ENCODE assay signal across 15 cellular contexts in genomic region chr10:80598084-80598798, GRCh38.
DNase-seq lines count a peak whose midpoint lies in the region; ATAC-seq lines count a peak whose summit lies in the region.
"Had no signal": no experiment of that assay in that cellular context is flagged by ENCODE, and none has a peak within 500 bp of the region (broad histone marks: within the 10 kb centered on the region; RNA-seq: fewer than 3 reads in every experiment).

No MANE protein-coding gene starts in this region.

- H3K27ac ChIP-seq in CD8-positive, alpha-beta memory T cell (ENCODE audit: low read depth, low read length), result no peak overlapping the region

- H3K36me3 ChIP-seq in CD8-positive, alpha-beta memory T cell (ENCODE audit: insufficient read depth, low read length), result no peaks in the 10 kb centered on the region
- H3K36me3 ChIP-seq: upper lobe of left lung had no signal

- H3K9me3 ChIP-seq in CD8-positive, alpha-beta memory T cell (ENCODE audit: low read length), result no peaks in the 10 kb centered on the region
- H3K9me3 ChIP-seq: upper lobe of left lung had no signal

- H3K4me1 ChIP-seq in CD8-positive, alpha-beta memory T cell (ENCODE audit: insufficient read depth, low read length), result no peaks in the 10 kb centered on the region
- H3K4me1 ChIP-seq: upper lobe of left lung had no signal

- H3K4me3 ChIP-seq in CD8-positive, alpha-beta memory T cell (ENCODE audit: low read length), result no peak overlapping the region
- H3K4me3 ChIP-seq: upper lobe of left lung had no signal

- POLR2A ChIA-PET in CD8-positive, alpha-beta memory T cell (lab: Charles Lee), result no interaction called here

- intact Hi-C loops in dendritic cell treated with granulocyte-macrophage colony-stimulating factor and Interleukin-4, amounts not matched to agents 40 ng/mL and 50 ng/mL, for 4 days (cut with micrococcal nuclease), result loop anchor here (2.0 to 5.0 kb wide), 4 partner anchors 61 to 329 kb away; partner anchors contain the start of gene SH2D4B

- H3K36me3 Mint-ChIP-seq in dendritic cell treated with granulocyte-macrophage colony-stimulating factor and Interleukin-4, amounts not matched to agents 40 ng/mL and 50 ng/mL, for 4 days (ENCODE audit: low read depth), result no peaks in the 10 kb centered on the region
- no peaks in the 10 kb centered on the region for H3K36me3 Mint-ChIP-seq in activated T-cell treated with anti-CD3 and anti-CD28 coated beads, Interleukin-2, amount 50 U/mL, for 4 hours (ENCODE audit: insufficient read depth)
- no peaks in the 10 kb centered on the region for H3K36me3 Mint-ChIP-seq in CD8-positive, alpha-beta memory T cell
- H3K36me3 Mint-ChIP-seq: naive thymus-derived CD8-positive, alpha-beta T cell had no signal

- no peaks in the 10 kb centered on the region for H3K27me3 ChIP-seq in CD8-positive, alpha-beta memory T cell (ENCODE audit: insufficient read depth, low read length, poor library complexity, severe bottlenecking)
- H3K27me3 ChIP-seq: upper lobe of left lung had no signal

- H3K9me3 Mint-ChIP-seq in dendritic cell treated with granulocyte-macrophage colony-stimulating factor and Interleukin-4, amounts not matched to agents 40 ng/mL and 50 ng/mL, for 4 days, result no peaks in the 10 kb centered on the region
- H3K9me3 Mint-ChIP-seq in activated T-cell treated with anti-CD3 and anti-CD28 coated beads, Interleukin-2, amount 50 U/mL, for 4 hours, result no peaks in the 10 kb centered on the region
- no peaks in the 10 kb centered on the region for H3K9me3 Mint-ChIP-seq in CD8-positive, alpha-beta memory T cell
- H3K9me3 Mint-ChIP-seq: naive thymus-derived CD8-positive, alpha-beta T cell had no signal

- no peak for DNase-seq in activated T-cell treated with anti-CD3 and anti-CD28 coated beads, Interleukin-2, amount 50 U/mL, for 4 hours
- no peak for DNase-seq in activated T-cell treated with anti-CD3 and anti-CD28 coated beads, Interleukin-2, amount 50 U/mL, for 48 hours
- DNase-seq in CD8-positive, alpha-beta memory T cell, result no peak
- no peak for DNase-seq in NCI-H2196 (lab: John Stamatoyannopoulos, UW; ENCODE audit: unreplicated experiment)
- DNase-seq: cerebellar nuclear complex; DND-41; hypothalamus; naive thymus-derived CD8-positive, alpha-beta T cell; NCI-H226; stimulated activated CD4-positive, alpha-beta T cell treated with anti-CD3 and anti-CD28 coated beads, Interleukin-2, amount 100 ng/mL, for 24 hours; upper lobe of left lung had no signal

- H3K4me3 Mint-ChIP-seq in dendritic cell treated with granulocyte-macrophage colony-stimulating factor and Interleukin-4, amounts not matched to agents 40 ng/mL and 50 ng/mL, for 4 days, result peak overlapping the region; percentile 26
- H3K4me3 Mint-ChIP-seq in activated T-cell treated with anti-CD3 and anti-CD28 coated beads, Interleukin-2, amount 50 U/mL, for 4 hours, result no peak overlapping the region
- H3K4me3 Mint-ChIP-seq in CD8-positive, alpha-beta memory T cell, result no peak overlapping the region
- H3K4me3 Mint-ChIP-seq: naive thymus-derived CD8-positive, alpha-beta T cell had no signal

- H3K4me1 Mint-ChIP-seq in dendritic cell treated with granulocyte-macrophage colony-stimulating factor and Interleukin-4, amounts not matched to agents 40 ng/mL and 50 ng/mL, for 4 days (ENCODE audit: low read depth), result peaks cover 41% of the 10 kb centered on the region
- no peaks in the 10 kb centered on the region for H3K4me1 Mint-ChIP-seq in activated T-cell treated with anti-CD3 and anti-CD28 coated beads, Interleukin-2, amount 50 U/mL, for 4 hours (ENCODE audit: low read depth)
- H3K4me1 Mint-ChIP-seq in CD8-positive, alpha-beta memory T cell, result no peaks in the 10 kb centered on the region

- CTCF ChIA-PET in CD8-positive, alpha-beta memory T cell (lab: Charles Lee), result interaction anchor here (0.9 to 1.3 kb wide), 2 partner anchors 13 to 153 kb away, joined by 3 read pairs; no protein-coding TSS in a partner anchor

- H3K27me3 Mint-ChIP-seq in dendritic cell treated with granulocyte-macrophage colony-stimulating factor and Interleukin-4, amounts not matched to agents 40 ng/mL and 50 ng/mL, for 4 days, result peaks cover 2% of the 10 kb centered on the region
- H3K27me3 Mint-ChIP-seq in activated T-cell treated with anti-CD3 and anti-CD28 coated beads, Interleukin-2, amount 50 U/mL, for 4 hours (ENCODE audit: low read depth), result peaks cover 5% of the 10 kb centered on the region
- H3K27me3 Mint-ChIP-seq in CD8-positive, alpha-beta memory T cell, result peaks cover 1 to 4% of the 10 kb centered on the region in 2 donors
- H3K27me3 Mint-ChIP-seq: naive thymus-derived CD8-positive, alpha-beta T cell had no signal

- H3K27ac Mint-ChIP-seq in dendritic cell treated with granulocyte-macrophage colony-stimulating factor and Interleukin-4, amounts not matched to agents 40 ng/mL and 50 ng/mL, for 4 days, result peak overlapping the region; percentile 75
- no peak overlapping the region for H3K27ac Mint-ChIP-seq in CD8-positive, alpha-beta memory T cell

- ATAC-seq in GM18858 (IDR thresholded peaks at IDR 0.05; ENCODE audit: unreplicated experiment) (peak; percentile 38), GM21723 (IDR thresholded peaks at IDR 0.05; ENCODE audit: unreplicated experiment) (peak; percentile 77), HG03432 (IDR thresholded peaks at IDR 0.05; ENCODE audit: unreplicated experiment) (peak; percentile 71)
- no peak for ATAC-seq in activated T-cell treated with anti-CD3 and anti-CD28 coated beads, Interleukin-2, amount 50 U/mL, for 4 hours
- ATAC-seq: naive thymus-derived CD8-positive, alpha-beta T cell had no signal

Comparison
In these comparisons a context has a peak if more than half of its experiments do, and no peak if none do; other contexts are left out.
1. ATAC-seq: peak in GM18858 (single experiment), GM21723 (single experiment) and HG03432 (single experiment); none in activated T-cell treated with anti-CD3 and anti-CD28 coated beads, Interleukin-2, amount 50 U/mL, for 4 hours (0 of 2).